In the genomic region with DNA sequence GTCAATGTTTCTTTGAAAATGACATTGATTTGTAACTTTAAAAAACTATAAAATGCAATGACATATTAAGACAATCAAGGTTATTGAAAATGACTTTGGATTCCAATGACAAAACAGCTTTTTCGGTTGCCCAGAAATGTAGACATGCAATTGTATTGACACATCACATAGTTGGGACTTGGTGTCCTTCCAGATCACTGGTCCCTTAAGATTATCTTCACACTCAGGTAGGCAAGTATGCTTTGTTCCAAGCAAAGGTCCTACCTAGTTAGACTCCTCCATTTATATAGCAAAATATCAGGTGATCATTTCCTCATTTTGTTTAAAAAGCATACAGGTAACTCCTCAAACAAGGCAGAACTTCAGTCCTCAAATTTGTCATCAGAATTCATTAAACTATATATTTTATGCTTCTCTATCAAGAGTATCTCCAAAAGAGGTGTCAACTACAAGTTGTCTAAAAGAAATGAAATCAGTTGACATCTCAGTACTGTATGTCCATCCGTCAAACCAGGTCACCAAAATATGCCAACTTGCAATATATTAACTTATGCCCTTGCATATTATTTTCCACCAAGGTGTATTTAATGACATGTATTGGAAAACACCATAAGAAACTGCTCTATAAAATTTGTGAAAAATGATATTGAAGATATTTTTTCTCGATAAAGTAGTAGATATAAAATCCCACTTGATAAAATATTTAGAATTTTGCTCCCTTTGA, we compare ENCODE assay signal across 17 cellular contexts.
A peak's percentile ranks its signal among the peaks of the same experiment; 100 is the strongest.
DNase-seq lines count a peak whose midpoint lies in the region; ATAC-seq, FAIRE-seq and TF ChIP-seq lines count a peak whose summit lies in the region.
"Had no signal": no experiment of that assay in that cellular context is flagged by ENCODE, and none has a peak within 500 bp of the region (broad histone marks: within the 10 kb centered on the region; RNA-seq: fewer than 3 reads in every experiment).

No MANE protein-coding gene starts in this region.

- in situ Hi-C loops in IMR-90 (cut with MboI; ENCODE audit: low sequenced_read_pairs) = no loop called here
- in situ Hi-C loops in K562 (cut with MboI) = loop anchor here (5.0 to 25.0 kb wide), 3 partner anchors 319 to 744 kb away; no protein-coding TSS in a partner anchor

- dilution Hi-C loops in IMR-90 (cut with HindIII; ENCODE audit: low sequenced_read_pairs, unreplicated experiment) = no loop called here

- H3K27ac ChIP-seq in IMR-90 (ENCODE audit: insufficient read depth, low read length) = no peak overlapping the region
- H3K27ac ChIP-seq in K562 (ENCODE audit: extremely low read depth, low read depth, low read length) = no peak overlapping the region
- H3K27ac ChIP-seq: HL-60 had no signal

- H3K27me3 ChIP-seq in IMR-90 (ENCODE audit: control insufficient read depth, insufficient read depth, low read length) = no peaks in the 10 kb centered on the region
- peaks cover 0 to 8% of the 10 kb centered on the region in 2 experiments; a peak in 1 of 5 replicates for H3K27me3 ChIP-seq in K562 (ENCODE audit: control insufficient read depth in 2 of 2, insufficient read depth in 2 of 2, low read length in 2 of 2)

- no peak overlapping the region for H2AK9ac ChIP-seq in IMR-90 (replicated peaks; ENCODE audit: low read depth, low read length, poor library complexity)

- H2AFZ ChIP-seq in IMR-90 (replicated peaks; ENCODE audit: low read length, poor library complexity) = no peak overlapping the region
- no peak overlapping the region for H2AFZ ChIP-seq in K562 (ENCODE audit: low read depth, low read length)

- no peak overlapping the region for H3K14ac ChIP-seq in IMR-90 (replicated peaks; ENCODE audit: low read depth, low read length)

- TF ChIP-seq CTCF in IMR-90 (conservative IDR thresholded peaks at IDR 0.05; ENCODE audit: low read depth, low read length) (no peak), K562 (IDR thresholded peaks at IDR 0.05 in 2 of 3, conservative IDR thresholded peaks at IDR 0.05 in 1 of 3; ENCODE audit: insufficient read depth in 2 of 3, low read depth in 1 of 3, low read length in 3 of 3) (no peak), glutamatergic neuron (IDR thresholded peaks at IDR 0.05; ENCODE audit: partially characterized antibody, unreplicated experiment) (no peak)

- WGBS in IMR-90 (ENCODE audit: extremely low coverage in 2 of 2, insufficient read length in 1 of 2), 2 experiments = no CpG with 5 or more reads among the region's 3 CpGs
- 7% methylated on average over 3 of the region's 3 CpGs for WGBS in K562 (ENCODE audit: insufficient coverage, low coverage, missing lambda C conversion rate)

- no peak overlapping the region; the same call in 1 of the 2 replicates for H3K18ac ChIP-seq in IMR-90 (ENCODE audit: low read depth, low read length)

- H3K4me3 ChIP-seq in IMR-90 (ENCODE audit: insufficient read depth, low read depth, low read length) (no peak overlapping the region), K562 (no peak overlapping the region)
- H3K4me3 ChIP-seq: GM12878 had no signal

- H4K20me1 ChIP-seq in IMR-90 (ENCODE audit: insufficient read depth, low read length) = no peaks in the 10 kb centered on the region
- no peaks in the 10 kb centered on the region for H4K20me1 ChIP-seq in K562 (replicated peaks; ENCODE audit: control insufficient read depth, insufficient read depth, low read length)

- DNase-seq in IMR-90 (no peak), K562 (ENCODE audit: extremely low read depth in 1 of 4, low spot score in 3 of 4) (no peak), kidney tubule cell (ENCODE audit: low spot score) (peak; percentile 60), renal cortical epithelial cell (ENCODE audit: low read depth) (peak; percentile 48), glutamatergic neuron (no peak), urothelium cell line (ENCODE audit: low spot score) (no peak)
- DNase-seq: Caco-2; CD8-positive, alpha-beta memory T cell; DMS 273 treated with DMSO at 0.1 percent for 48 hours; DMS79; GOT3; H9 had no signal

- POLR2A ChIA-PET in IMR-90 (lab: Charles Lee; ENCODE audit: unreplicated experiment) (no interaction called here), K562 (lab: Yijun Ruan, JAX) (interaction anchor here (1.0 to 1.6 kb wide), 3 partner anchors 10 to 158 kb away, joined by 3 to 4 read pairs (median 3); no protein-coding TSS in a partner anchor)

- no peak for TF ChIP-seq EP300 in K562 (IDR thresholded peaks at IDR 0.05; ENCODE audit: low read length)

- H3K27ac Mint-ChIP-seq in glutamatergic neuron (ENCODE audit: unreplicated experiment) = no peak overlapping the region
- H3K27ac Mint-ChIP-seq: CD14-positive monocyte; CD8-positive, alpha-beta memory T cell; H9; IgD-negative memory B cell had no signal

- H3K56ac ChIP-seq in IMR-90 (ENCODE audit: extremely low read depth, insufficient read depth, low read length) = no peak overlapping the region

- H3K9ac ChIP-seq in IMR-90 (ENCODE audit: low read depth, low read length) (no peak overlapping the region), K562 (ENCODE audit: insufficient read depth in 1 of 2, low read depth in 2 of 2, low read length in 2 of 2) (no peak overlapping the region)

- no peak for TF ChIP-seq POLR2A in IMR-90 (IDR thresholded peaks at IDR 0.05; ENCODE audit: low read depth, low read length)
- TF ChIP-seq POLR2A in K562 (conservative IDR thresholded peaks at IDR 0.05) = no peak

- H2BK15ac ChIP-seq in IMR-90 (ENCODE audit: low read depth, low read length) = no peak overlapping the region

- H3K27me3 Mint-ChIP-seq in glutamatergic neuron (ENCODE audit: unreplicated experiment) = no peaks in the 10 kb centered on the region

- H3K4me1 ChIP-seq in IMR-90 (ENCODE audit: control insufficient read depth, insufficient read depth, low read length) (peaks cover 2% of the 10 kb centered on the region; the same call in 1 of the 2 replicates), K562 (replicated peaks in 1 of 2; ENCODE audit: control insufficient read depth in 2 of 2, insufficient read depth in 2 of 2, low read length in 2 of 2) (no peaks in the 10 kb centered on the region; a peak in 1 of 5 replicates)
- H3K4me1 ChIP-seq: Caco-2 had no signal

- peaks cover 20% of the 10 kb centered on the region for H3K4me1 Mint-ChIP-seq in glutamatergic neuron (ENCODE audit: low read depth, unreplicated experiment)
- H3K4me1 Mint-ChIP-seq: CD14-positive monocyte; CD8-positive, alpha-beta memory T cell; IgD-negative memory B cell had no signal

- H3K4ac ChIP-seq in IMR-90 (ENCODE audit: low read depth, low read length) = no peak overlapping the region

- H3K4me3 Mint-ChIP-seq in glutamatergic neuron (ENCODE audit: unreplicated experiment) = no peak overlapping the region
- H3K4me3 Mint-ChIP-seq: CD14-positive monocyte; CD8-positive, alpha-beta memory T cell; H9; IgD-negative memory B cell had no signal

- no peak for ATAC-seq in IMR-90 (ENCODE audit: low read depth)
- ATAC-seq in K562 = no peak
- ATAC-seq in HG02588 (IDR thresholded peaks at IDR 0.05; ENCODE audit: unreplicated experiment) = no peak

- no peak overlapping the region for H2BK5ac ChIP-seq in IMR-90 (ENCODE audit: low read depth, low read length, poor library complexity, severe bottlenecking)

- peaks cover 1% of the 10 kb centered on the region for H3K9me3 Mint-ChIP-seq in glutamatergic neuron (ENCODE audit: unreplicated experiment)
- H3K9me3 Mint-ChIP-seq: CD8-positive, alpha-beta memory T cell had no signal

- TF ChIP-seq RAD21 in IMR-90 (IDR thresholded peaks at IDR 0.05; ENCODE audit: low read length) (no peak), K562 (CRISPR knock-in tag; conservative IDR thresholded peaks at IDR 0.05 in 1 of 2, IDR thresholded peaks at IDR 0.05 in 1 of 2) (no peak)

- H4K91ac ChIP-seq in IMR-90 (ENCODE audit: insufficient read depth, low read depth, low read length) = no peak overlapping the region

- H3K4me2 ChIP-seq in IMR-90 (ENCODE audit: low read depth, low read length) (no peak overlapping the region), K562 (ENCODE audit: insufficient read depth, low read length) (no peak overlapping the region)

- BruUV-seq in IMR-90 (replicated peaks; lab: Mats Ljungman, UMichigan) (no TSS peak), K562 (replicated peaks; lab: Mats Ljungman, UMichigan) (no TSS peak)

- intact Hi-C loops in IMR-90 (cut with micrococcal nuclease) (loop anchor here (2.0 to 5.0 kb wide), 2 partner anchors 147 to 314 kb away; no protein-coding TSS in a partner anchor), K562 (cut with micrococcal nuclease) (loop anchor here (2.0 to 5.0 kb wide), 3 partner anchors 314 to 1201 kb away; no protein-coding TSS in a partner anchor)

- no peak overlapping the region for H3K23ac ChIP-seq in IMR-90 (ENCODE audit: low read depth, low read length)

- H3K9me3 ChIP-seq in IMR-90 (ENCODE audit: control insufficient read depth, insufficient read depth, low read length) (no peaks in the 10 kb centered on the region), K562 (replicated peaks; ENCODE audit: control insufficient read depth, insufficient read depth, low read depth, low read length) (no peaks in the 10 kb centered on the region)
- H3K9me3 ChIP-seq: Caco-2 had no signal

- H2AK5ac ChIP-seq in IMR-90 (ENCODE audit: low read depth, low read length) = no peak overlapping the region

- H2BK20ac ChIP-seq in IMR-90 (ENCODE audit: low read depth, low read length) = no peak overlapping the region

- no peaks in the 10 kb centered on the region for H3K79me1 ChIP-seq in IMR-90 (ENCODE audit: low read depth in 1 of 2, low read length in 2 of 2)

- no peak overlapping the region for H2BK120ac ChIP-seq in IMR-90 (ENCODE audit: low read depth, low read length)

- peaks cover 6% of the 10 kb centered on the region for H3K36me3 Mint-ChIP-seq in glutamatergic neuron (ENCODE audit: unreplicated experiment)
- H3K36me3 Mint-ChIP-seq: CD14-positive monocyte; CD8-positive, alpha-beta memory T cell; IgD-negative memory B cell had no signal

- H3K36me3 ChIP-seq in IMR-90 (ENCODE audit: control insufficient read depth, insufficient read depth, low read length) (peaks cover 7% of the 10 kb centered on the region; the same call in 1 of the 2 replicates), K562 (ENCODE audit: control insufficient read depth, insufficient read depth, low read length) (no peaks in the 10 kb centered on the region)

- no peaks in the 10 kb centered on the region for H3K79me2 ChIP-seq in K562 (ENCODE audit: control insufficient read depth, insufficient read depth, low read length)

- FAIRE-seq in K562 (lab: Jason Lieb, UNC) (no peak), urothelium cell line (lab: Jason Lieb, UNC) (no peak)
- FAIRE-seq: GM12878 had no signal

- no peak overlapping the region for H4K8ac ChIP-seq in IMR-90 (ENCODE audit: low read depth in 2 of 2, low read length in 2 of 2)

- H3K9me1 ChIP-seq in IMR-90 (ENCODE audit: insufficient read depth, low read length) (0 out of 2 replicates have a peak, but pooled peaks cover 5% of the 10 kb centered on the region), K562 (ENCODE audit: control insufficient read depth, insufficient read depth, low read length) (no peaks in the 10 kb centered on the region)

- CTCF ChIA-PET in IMR-90 (lab: Yijun Ruan, JAX) (interaction anchor here (1.0 to 2.4 kb wide), 3 partner anchors 10 to 26 kb away, joined by 3 to 14 read pairs (median 5); no protein-coding TSS in a partner anchor), K562 (lab: Yijun Ruan, JAX; ENCODE audit: low intra/inter-chr PET ratio) (interaction anchor here (0.9 to 2.7 kb wide), 4 partner anchors 147 to 544 kb away, joined by 3 to 24 read pairs (median 4); no protein-coding TSS in a partner anchor)

- H4K5ac ChIP-seq in IMR-90 (ENCODE audit: low read depth, low read length) = no peak overlapping the region

TF ChIP-seq in K562, 482 proteins besides CTCF, POLR2A, EP300 and RAD21 (continues in another document):
- peak; percentile 60 for TF ChIP-seq MAFG (tag; conservative IDR thresholded peaks at IDR 0.05)

Comparison
In these comparisons a context has a peak if more than half of its experiments do, and no peak if none do; other contexts are left out.
1. DNase-seq: peak in kidney tubule cell (single experiment) and renal cortical epithelial cell (single experiment); none in IMR-90 (single experiment), K562 (0 of 4), glutamatergic neuron (single experiment) and urothelium cell line (single experiment).